ENCODE assay signal across 15 cellular contexts in genomic region chr12:96143392-96143791, GRCh38. TPM values are rescaled to one million over a fixed set of nuclear protein-coding genes. Genes with fewer than 3 reads are reported as not detected.
DNase-seq lines count a peak whose midpoint lies in the region; ATAC-seq and TF ChIP-seq lines count a peak whose summit lies in the region.
"Had no signal": no experiment of that assay in that cellular context is flagged by ENCODE, and none has a peak within 500 bp of the region (broad histone marks: within the 10 kb centered on the region; RNA-seq: fewer than 3 reads in every experiment).

No MANE protein-coding gene starts in this region.

- no peak overlapping the region for H3K27ac ChIP-seq in naive thymus-derived CD4-positive, alpha-beta T cell (ENCODE audit: low read depth, low read length)
- no peak overlapping the region for H3K27ac ChIP-seq in tibial artery
- H3K27ac ChIP-seq: 22Rv1, body of pancreas had no signal

- no peak for TF ChIP-seq CTCF in Loucy (conservative IDR thresholded peaks at IDR 0.05; ENCODE audit: low read length)
- no peak for TF ChIP-seq CTCF in WTC11 (IDR thresholded peaks at IDR 0.05)
- no peak for TF ChIP-seq CTCF in tibial artery (IDR thresholded peaks at IDR 0.05)

- peaks cover 17% of the 10 kb centered on the region for H3K9me3 Mint-ChIP-seq in WTC11
- peaks cover 0 to 5% (median 0%) of the 10 kb centered on the region in 11 donors for H3K9me3 Mint-ChIP-seq in naive thymus-derived CD4-positive, alpha-beta T cell

- DNase-seq in SIG-M5 treated with dmso at 0.1 percent for 504 hours (lab: John Stamatoyannopoulos, UW; ENCODE audit: unreplicated experiment) (peak; percentile 93), SIG-M5 (lab: John Stamatoyannopoulos, UW) (no peak), WTC11 (ENCODE audit: low spot score) (no peak), NCI-H510A (lab: John Stamatoyannopoulos, UW) (no peak), DMS 273 treated with DMSO at 0.1 percent for 48 hours (lab: John Stamatoyannopoulos, UW) (no peak), tibial artery (no peak)
- peak in 4 of 9 donors; percentile 4 to 30 (median 6) for DNase-seq in naive thymus-derived CD4-positive, alpha-beta T cell
- DNase-seq: body of pancreas; EL; heart right ventricle; NCI-H748 treated with DMSO at 0.1 percent for 48 hours; stimulated activated CD4-positive, alpha-beta T cell treated with anti-CD3 and anti-CD28 coated beads, Interleukin-4, amount 100 ng/mL, for 4 hours had no signal

- no peaks in the 10 kb centered on the region for H4K20me1 ChIP-seq in Loucy (ENCODE audit: insufficient read depth, low read length, poor library complexity, severe bottlenecking)

- H3K9ac ChIP-seq in Loucy (ENCODE audit: low read depth, low read length, poor library complexity, severe bottlenecking): no peak overlapping the region

- ATAC-seq in WTC11: peak; percentile 36; the same call in 1 of the 2 replicates
- ATAC-seq in naive thymus-derived CD4-positive, alpha-beta T cell: peak; percentile 60
- ATAC-seq: body of pancreas had no signal

- POLR2A ChIA-PET in WTC11 (lab: Charles Lee): no interaction called here
- POLR2A ChIA-PET in naive thymus-derived CD4-positive, alpha-beta T cell (lab: Charles Lee): interaction anchor here (0.7 kb wide), 1 partner anchor 12 kb away, joined by 3 read pairs; no protein-coding TSS in a partner anchor

- H3K79me2 ChIP-seq in Loucy (ENCODE audit: insufficient read depth, low read length): no peaks in the 10 kb centered on the region

- H3K4me3 Mint-ChIP-seq in WTC11: no peak overlapping the region
- peak overlapping the region; percentile 35 to 83 (median 59) for H3K4me3 Mint-ChIP-seq in naive thymus-derived CD4-positive, alpha-beta T cell

- H3K4me1 ChIP-seq in Loucy (ENCODE audit: insufficient read depth, low read length, poor library complexity, severe bottlenecking): peaks cover 15% of the 10 kb centered on the region
- peaks cover 4 to 13% of the 10 kb centered on the region in 2 donors for H3K4me1 ChIP-seq in naive thymus-derived CD4-positive, alpha-beta T cell (ENCODE audit: control insufficient read depth in 2 of 2, insufficient read depth in 2 of 2, low read length in 2 of 2)
- H3K4me1 ChIP-seq in tibial artery: no peaks in the 10 kb centered on the region
- H3K4me1 ChIP-seq: body of pancreas had no signal

- H3F3A ChIP-seq in Loucy (ENCODE audit: low read depth): no peaks in the 10 kb centered on the region

- intact Hi-C loops in naive thymus-derived CD4-positive, alpha-beta T cell (cut with micrococcal nuclease): loop anchor here in 1 of 2 donors (10.0 kb wide), 1 partner anchor 51 kb away; the partner anchor contains the start of gene ELK3
- intact Hi-C loops in tibial artery (cut with DNase I; ENCODE audit: low total_unique reads): no loop called here

- no peaks in the 10 kb centered on the region for H3K9me2 ChIP-seq in Loucy (replicated peaks; ENCODE audit: low read depth, low read length)

- no peaks in the 10 kb centered on the region for H3K27me3 ChIP-seq in Loucy (ENCODE audit: insufficient read depth, low read length, poor library complexity, severe bottlenecking)
- H3K27me3 ChIP-seq in naive thymus-derived CD4-positive, alpha-beta T cell (ENCODE audit: control insufficient read depth in 2 of 2, insufficient read depth in 2 of 2, low read length in 2 of 2): no peaks in the 10 kb centered on the region
- peaks cover 0 to 3% of the 10 kb centered on the region in 2 donors for H3K27me3 ChIP-seq in tibial artery
- H3K27me3 ChIP-seq: body of pancreas, heart right ventricle had no signal

- no peaks in the 10 kb centered on the region for H3K27me3 Mint-ChIP-seq in WTC11 (ENCODE audit: low read depth)
- H3K27me3 Mint-ChIP-seq in naive thymus-derived CD4-positive, alpha-beta T cell: no peaks in the 10 kb centered on the region

- CTCF ChIA-PET in WTC11 (lab: Charles Lee): no interaction called here
- CTCF ChIA-PET in naive thymus-derived CD4-positive, alpha-beta T cell (lab: Charles Lee): no interaction called here

- peaks cover 14% of the 10 kb centered on the region for H3K4me1 Mint-ChIP-seq in WTC11
- H3K4me1 Mint-ChIP-seq in naive thymus-derived CD4-positive, alpha-beta T cell: peaks cover 15 to 28% (median 24%) of the 10 kb centered on the region in 7 donors

- H3K36me3 Mint-ChIP-seq in WTC11: no peaks in the 10 kb centered on the region
- H3K36me3 Mint-ChIP-seq in naive thymus-derived CD4-positive, alpha-beta T cell: peaks cover 0 to 6% (median 0%) of the 10 kb centered on the region in 5 donors

- H3K4me3 ChIP-seq in Loucy (ENCODE audit: low read length, poor library complexity, severe bottlenecking) (no peak overlapping the region), tibial artery (no peak overlapping the region)
- no peak overlapping the region for H3K4me3 ChIP-seq in naive thymus-derived CD4-positive, alpha-beta T cell (ENCODE audit: low read length)
- H3K4me3 ChIP-seq: body of pancreas, heart right ventricle, lung had no signal

- H3K36me3 ChIP-seq in Loucy (ENCODE audit: insufficient read depth, low read length): no peaks in the 10 kb centered on the region
- H3K36me3 ChIP-seq in naive thymus-derived CD4-positive, alpha-beta T cell (ENCODE audit: control insufficient read depth in 2 of 3, insufficient read depth in 3 of 3, low read length in 3 of 3): no peaks in the 10 kb centered on the region
- no peaks in the 10 kb centered on the region for H3K36me3 ChIP-seq in tibial artery
- H3K36me3 ChIP-seq: heart right ventricle had no signal

- H3K27ac Mint-ChIP-seq in WTC11: no peak overlapping the region
- peak overlapping the region in 7 of 9 donors; percentile 16 to 86 (median 35) for H3K27ac Mint-ChIP-seq in naive thymus-derived CD4-positive, alpha-beta T cell

- H2AFZ ChIP-seq in Loucy (ENCODE audit: low read length): peak overlapping the region; percentile 69; the same call in 1 of the 2 replicates

- H3K4me2 ChIP-seq in Loucy (ENCODE audit: low read depth, low read length, poor library complexity, severe bottlenecking): peak overlapping the region; percentile 25

- H3K9me3 ChIP-seq in Loucy (ENCODE audit: insufficient read depth, low read depth, low read length) (no peaks in the 10 kb centered on the region), tibial artery (no peaks in the 10 kb centered on the region)
- no peaks in the 10 kb centered on the region for H3K9me3 ChIP-seq in naive thymus-derived CD4-positive, alpha-beta T cell (ENCODE audit: control insufficient read depth in 2 of 3, low read length in 3 of 3)
- H3K9me3 ChIP-seq: body of pancreas had no signal

TF ChIP-seq in WTC11, 78 proteins besides CTCF, POLR2A, EP300 and RAD21:
- TF ChIP-seq CDX4 (CRISPR knock-in tag; IDR thresholded peaks at IDR 0.05; ENCODE audit: borderline replicate concordance): no peak
- no peak for TF ChIP-seq ZNF416 (CRISPR knock-in tag; IDR thresholded peaks at IDR 0.05)

RNA-seq across cellular contexts. Expression of gene ELK3, which starts 50.8 kb away (rescaled TPM):
- 14.7 to 16.5 TPM (median 14.9 TPM) in 3 replicates for total RNA-seq in WTC11 (2021)
- 10 to 100 TPM; 24.9 to 52.3 (median 34.7) TPM for total RNA-seq in naive thymus-derived CD4-positive, alpha-beta T cell
- polyA plus RNA-seq in naive thymus-derived CD4-positive, alpha-beta T cell: 10 to 100 TPM; 16.8 to 22.1 TPM
